In genomic region chr6:142758257-142759025, GRCh38 we compare ENCODE assay signal across 28 cellular contexts.
DNase-seq lines count a peak whose midpoint lies in the region; ATAC-seq and TF ChIP-seq lines count a peak whose summit lies in the region.
"Had no signal": no experiment of that assay in that cellular context is flagged by ENCODE, and none has a peak within 500 bp of the region (broad histone marks: within the 10 kb centered on the region; RNA-seq: fewer than 3 reads in every experiment).

No MANE protein-coding gene starts in this region.

- H3K9me3 Mint-ChIP-seq in activated naive CD8-positive, alpha-beta T cell treated with anti-CD3 and anti-CD28 coated beads, Interleukin-2, amount 50 U/mL, for 24 hours: no peaks in the 10 kb centered on the region
- no peaks in the 10 kb centered on the region for H3K9me3 Mint-ChIP-seq in stimulated activated naive CD8-positive, alpha-beta T cell treated with anti-CD3 and anti-CD28 coated beads, Interleukin-15, amount 100 ng/mL, for 72 hours
- H3K9me3 Mint-ChIP-seq: naive B cell had no signal

- intact Hi-C loops in heart left ventricle (cut with DNase I): loop anchor here in 3 of 10 donors (5.0 to 10.0 kb wide), 3 partner anchors 126 to 186 kb away; partner anchors contain the start of gene HIVEP2 (in 1 of the 3)
- intact Hi-C loops in left ventricle myocardium inferior (cut with micrococcal nuclease): no loop called here
- intact Hi-C loops in left ventricle myocardium superior (cut with micrococcal nuclease): no loop called here

- H3K4me3 ChIP-seq in heart left ventricle (no peak overlapping the region), left ventricle myocardium inferior (no peak overlapping the region), osteoblast (ENCODE audit: insufficient read depth, low read length) (no peak overlapping the region)
- H3K4me3 ChIP-seq: body of pancreas, gastroesophageal sphincter, psoas muscle, SK-N-MC, tibial nerve had no signal

- TF ChIP-seq CTCF in heart left ventricle (IDR thresholded peaks at IDR 0.05) (no peak), left ventricle myocardium inferior (IDR thresholded peaks at IDR 0.05; ENCODE audit: borderline replicate concordance) (no peak), osteoblast (IDR thresholded peaks at IDR 0.05; ENCODE audit: extremely low read depth, low read depth, low read length) (no peak)

- peak; percentile 41 to 76 (median 49) for ATAC-seq in heart left ventricle
- ATAC-seq in activated naive CD8-positive, alpha-beta T cell treated with anti-CD3 and anti-CD28 coated beads, Interleukin-2, amount 50 U/mL, for 24 hours: no peak
- peak; percentile 78 for ATAC-seq in left ventricle myocardium superior
- no peak for ATAC-seq in stimulated activated naive CD8-positive, alpha-beta T cell treated with anti-CD3 and anti-CD28 coated beads, Interleukin-15, amount 100 ng/mL, for 72 hours
- ATAC-seq: body of pancreas, gastroesophageal sphincter, left lobe of liver had no signal

- H3K27me3 Mint-ChIP-seq in activated naive CD8-positive, alpha-beta T cell treated with anti-CD3 and anti-CD28 coated beads, Interleukin-2, amount 50 U/mL, for 24 hours: no peaks in the 10 kb centered on the region
- H3K27me3 Mint-ChIP-seq in stimulated activated naive CD8-positive, alpha-beta T cell treated with anti-CD3 and anti-CD28 coated beads, Interleukin-15, amount 100 ng/mL, for 72 hours: no peaks in the 10 kb centered on the region
- H3K27me3 Mint-ChIP-seq: naive B cell had no signal

- no peak overlapping the region for H3K4me2 ChIP-seq in osteoblast (ENCODE audit: insufficient read depth, low read length)

- H3K79me2 ChIP-seq in osteoblast (ENCODE audit: insufficient read depth, low read length): peaks cover 5% of the 10 kb centered on the region

- H3K36me3 ChIP-seq in heart left ventricle (peaks cover 2 to 85% (median 53%) of the 10 kb centered on the region in 9 donors), left ventricle myocardium inferior (peaks cover 62% of the 10 kb centered on the region), osteoblast (ENCODE audit: insufficient read depth, low read length) (peaks cover 20% of the 10 kb centered on the region)
- H3K36me3 ChIP-seq: BE2C had no signal

- WGBS in heart left ventricle, 4 donors: 74 to 77% (median 75%) methylated on average over 5 of the region's 5 CpGs

- H3K27me3 ChIP-seq in heart left ventricle: no peaks in the 10 kb centered on the region
- no peaks in the 10 kb centered on the region for H3K27me3 ChIP-seq in left ventricle myocardium inferior (ENCODE audit: low read depth)
- H3K27me3 ChIP-seq in osteoblast (ENCODE audit: insufficient read depth, low read length): no peaks in the 10 kb centered on the region
- H3K27me3 ChIP-seq: BE2C, body of pancreas, gastroesophageal sphincter, tibial nerve had no signal

- H3K4me1 ChIP-seq in heart left ventricle (peaks cover 0 to 21% (median 1%) of the 10 kb centered on the region in 12 donors), left ventricle myocardium inferior (peaks cover 36% of the 10 kb centered on the region), osteoblast (ENCODE audit: insufficient read depth, low read length) (peaks cover 19% of the 10 kb centered on the region)
- H3K4me1 ChIP-seq: BE2C, body of pancreas, Caco-2, gastroesophageal sphincter, tibial nerve had no signal

- H3K36me3 Mint-ChIP-seq in activated naive CD8-positive, alpha-beta T cell treated with anti-CD3 and anti-CD28 coated beads, Interleukin-2, amount 50 U/mL, for 24 hours (ENCODE audit: low read depth): peaks cover 72% of the 10 kb centered on the region

- no peaks in the 10 kb centered on the region for H3K9me3 ChIP-seq in heart left ventricle
- no peaks in the 10 kb centered on the region for H3K9me3 ChIP-seq in left ventricle myocardium inferior (replicated peaks)
- H3K9me3 ChIP-seq in osteoblast (ENCODE audit: low read depth, low read length): no peaks in the 10 kb centered on the region
- H3K9me3 ChIP-seq: BE2C, body of pancreas, Caco-2, gastroesophageal sphincter, psoas muscle, tibial nerve had no signal

- no peak overlapping the region for H2AFZ ChIP-seq in osteoblast (ENCODE audit: low read length)

- H3K27ac ChIP-seq in heart left ventricle: no peak overlapping the region
- H3K27ac ChIP-seq in left ventricle myocardium inferior (replicated peaks): no peak overlapping the region
- H3K27ac ChIP-seq in osteoblast (ENCODE audit: low read depth, low read length): no peak overlapping the region
- H3K27ac ChIP-seq: body of pancreas, gastroesophageal sphincter, psoas muscle, SK-N-MC, tibial nerve had no signal

- no peak overlapping the region for H3K4me3 Mint-ChIP-seq in activated naive CD8-positive, alpha-beta T cell treated with anti-CD3 and anti-CD28 coated beads, Interleukin-2, amount 50 U/mL, for 24 hours
- H3K4me3 Mint-ChIP-seq in stimulated activated naive CD8-positive, alpha-beta T cell treated with anti-CD3 and anti-CD28 coated beads, Interleukin-15, amount 100 ng/mL, for 72 hours: no peak overlapping the region
- H3K4me3 Mint-ChIP-seq: naive B cell had no signal

- H3K27ac Mint-ChIP-seq in activated naive CD8-positive, alpha-beta T cell treated with anti-CD3 and anti-CD28 coated beads, Interleukin-2, amount 50 U/mL, for 24 hours: peak overlapping the region; percentile 62
- no peak overlapping the region for H3K27ac Mint-ChIP-seq in stimulated activated naive CD8-positive, alpha-beta T cell treated with anti-CD3 and anti-CD28 coated beads, Interleukin-15, amount 100 ng/mL, for 72 hours

- no peak for TF ChIP-seq POLR2A in heart left ventricle (IDR thresholded peaks at IDR 0.05)

- no peaks in the 10 kb centered on the region for H4K20me1 ChIP-seq in osteoblast (ENCODE audit: insufficient read depth, low read length)

- H3K4me1 Mint-ChIP-seq in activated naive CD8-positive, alpha-beta T cell treated with anti-CD3 and anti-CD28 coated beads, Interleukin-2, amount 50 U/mL, for 24 hours: peaks cover 34% of the 10 kb centered on the region
- H3K4me1 Mint-ChIP-seq in stimulated activated naive CD8-positive, alpha-beta T cell treated with anti-CD3 and anti-CD28 coated beads, Interleukin-15, amount 100 ng/mL, for 72 hours: peaks cover 58% of the 10 kb centered on the region

- no peak for DNase-seq in heart left ventricle
- no peak for DNase-seq in left ventricle myocardium inferior
- no peak for DNase-seq in activated naive CD8-positive, alpha-beta T cell treated with anti-CD3 and anti-CD28 coated beads, Interleukin-2, amount 50 U/mL, for 24 hours
- no peak for DNase-seq in left ventricle myocardium superior
- no peak for DNase-seq in stimulated activated naive CD8-positive, alpha-beta T cell treated with anti-CD3 and anti-CD28 coated beads, Interleukin-15, amount 100 ng/mL, for 72 hours
- no peak for DNase-seq in osteoblast (ENCODE audit: insufficient read length, low spot score, missing footprints)
- DNase-seq in NCI-H345 treated with DMSO at 0.1 percent for 48 hours (lab: John Stamatoyannopoulos, UW; ENCODE audit: unreplicated experiment): no peak
- DNase-seq: activated CD4-positive, CD25-positive, alpha-beta regulatory T cell treated with anti-CD3 and anti-CD28 coated beads, Interleukin-2, amount 50 U/mL, for 72 hours; activated CD8-positive, alpha-beta memory T cell treated with anti-CD3 and anti-CD28 coated beads for 24 hours; activated gamma-delta T cell; BE2C; body of pancreas; Caco-2; DMS53; hippocampal formation; KBM-7; naive B cell; NCI-H1092; NCI-H1694 treated with DMSO at 0.1 percent for 48 hours; NCI-H510A treated with DMSO at 0.1 percent for 48 hours; psoas muscle; RPMI8226; stimulated activated CD4-positive, alpha-beta T cell treated with anti-CD3 and anti-CD28 coated beads, Interleukin-4, amount 100 ng/mL, for 24 hours; T-helper 2 cell had no signal

Comparison
In these comparisons a context has a peak if more than half of its experiments do, and no peak if none do; other contexts are left out.
1. ATAC-seq: peak in heart left ventricle (4 of 4) and left ventricle myocardium superior (single experiment); none in activated naive CD8-positive, alpha-beta T cell treated with anti-CD3 and anti-CD28 coated beads, Interleukin-2, amount 50 U/mL, for 24 hours (single experiment) and stimulated activated naive CD8-positive, alpha-beta T cell treated with anti-CD3 and anti-CD28 coated beads, Interleukin-15, amount 100 ng/mL, for 72 hours (single experiment).